Comparison of ENCODE assay signal across 17 cellular contexts in the genomic region with DNA sequence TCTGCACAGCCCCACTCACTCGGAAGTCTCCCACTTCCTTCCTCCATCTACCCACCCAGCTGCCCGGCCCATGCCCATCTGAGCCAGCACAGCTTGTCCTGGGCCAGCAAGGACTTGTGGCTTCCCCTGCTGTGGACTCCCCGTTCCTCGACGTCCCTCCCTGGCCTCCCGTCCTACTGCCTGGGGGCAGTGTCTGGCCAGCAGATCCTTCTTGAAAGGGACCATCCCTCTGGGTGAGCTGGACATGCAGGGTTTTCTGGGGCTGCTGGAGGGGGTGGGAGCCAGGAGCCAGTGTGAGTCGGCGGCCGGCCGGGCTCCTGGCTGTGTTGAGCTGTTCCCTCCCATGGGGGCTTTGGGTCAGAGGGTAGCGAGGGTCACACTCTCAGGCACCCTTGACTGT. TPM values are rescaled to one million over a fixed set of nuclear protein-coding genes. Genes with fewer than 3 reads are reported as not detected.
DNase-seq lines count a peak whose midpoint lies in the region; ATAC-seq and TF ChIP-seq lines count a peak whose summit lies in the region.
"Had no signal": no experiment of that assay in that cellular context is flagged by ENCODE, and none has a peak within 500 bp of the region (broad histone marks: within the 10 kb centered on the region; RNA-seq: fewer than 3 reads in every experiment).

No MANE protein-coding gene starts in this region.

- no peak for TF ChIP-seq CTCF in SK-N-SH (IDR thresholded peaks at IDR 0.05)

- no peak overlapping the region for H3K18ac ChIP-seq in mesenchymal stem cell (ENCODE audit: low read depth in 1 of 2, low read length in 2 of 2)

- H3K36me3 ChIP-seq in SK-N-SH (replicated peaks in 1 of 2; ENCODE audit: control insufficient read depth in 1 of 2, insufficient read depth in 2 of 2, low read length in 1 of 2) = peaks cover 0 to 3% of the 10 kb centered on the region in 2 experiments
- peaks cover 0 to 21% (median 4%) of the 10 kb centered on the region in 11 experiments; a peak in 8 of 22 replicates for H3K36me3 ChIP-seq in BLaER1 treated with 17β-estradiol and CSF1 and Interleukin-3, amounts not matched to agents 10 nM and 100 nM
- peaks cover 0 to 11% of the 10 kb centered on the region in 2 experiments for H3K36me3 ChIP-seq in mesenchymal stem cell (ENCODE audit: control insufficient read depth in 1 of 2, insufficient read depth in 2 of 2, low read depth in 1 of 2, low read length in 2 of 2)

- H3K79me1 ChIP-seq in mesenchymal stem cell (replicated peaks; ENCODE audit: low read length, poor library complexity, severe bottlenecking) = peaks cover 30% of the 10 kb centered on the region

- H2BK12ac ChIP-seq in mesenchymal stem cell (ENCODE audit: low read length in 2 of 2) = no peak overlapping the region

- no peak overlapping the region for H2BK15ac ChIP-seq in mesenchymal stem cell (ENCODE audit: low read depth, poor library complexity, severe bottlenecking)

- H3K14ac ChIP-seq in mesenchymal stem cell (ENCODE audit: low read length in 2 of 2) = no peak overlapping the region

- no peaks in the 10 kb centered on the region for H3K9me3 ChIP-seq in SK-N-SH
- H3K9me3 ChIP-seq in BLaER1 treated with 17β-estradiol and CSF1 and Interleukin-3, amounts not matched to agents 10 nM and 100 nM (replicated peaks in 1 of 11) = no peaks in the 10 kb centered on the region
- no peaks in the 10 kb centered on the region for H3K9me3 ChIP-seq in mesenchymal stem cell (ENCODE audit: control insufficient read depth, low read length)
- H3K9me3 ChIP-seq: A549, Caco-2 had no signal

- peak; percentile 55 for DNase-seq in SK-N-SH
- peak; percentile 19 for DNase-seq in dermis blood vessel endothelial cell
- no peak for DNase-seq in mesenchymal stem cell
- DNase-seq in ACHN = no peak
- DNase-seq: Caco-2; CD4-positive, alpha-beta T cell; HFFc6 had no signal

- H2AFZ ChIP-seq in SK-N-SH (ENCODE audit: low read depth) (no peak overlapping the region), mesenchymal stem cell (ENCODE audit: low read depth, low read length) (no peak overlapping the region)
- H2AFZ ChIP-seq: GM23338 had no signal

- H4K91ac ChIP-seq in mesenchymal stem cell (ENCODE audit: low read length) = peak overlapping the region; percentile 25

- peaks cover 34% of the 10 kb centered on the region for H4K20me1 ChIP-seq in SK-N-SH (ENCODE audit: insufficient read depth)
- H4K20me1 ChIP-seq in BLaER1 treated with 17β-estradiol and CSF1 and Interleukin-3, amounts not matched to agents 10 nM and 100 nM = peaks cover 79 to 100% (median 96%) of the 10 kb centered on the region in 11 experiments

- CTCF ChIA-PET in SK-N-SH (lab: Yijun Ruan, JAX) = no interaction called here

- no peak for TF ChIP-seq EP300 in SK-N-SH (IDR thresholded peaks at IDR 0.05; ENCODE audit: borderline replicate concordance in 1 of 2, low read depth in 1 of 2, low read length in 1 of 2)

- peaks cover 8% of the 10 kb centered on the region for H3F3A ChIP-seq in SK-N-SH (replicated peaks; ENCODE audit: insufficient read depth)

- H3K27ac ChIP-seq in SK-N-SH (ENCODE audit: low read depth in 2 of 2, low read length in 1 of 2) (no peak overlapping the region; a peak in 1 of 4 replicates), mesenchymal stem cell (ENCODE audit: low read length, poor library complexity, severe bottlenecking) (no peak overlapping the region)
- peak overlapping the region in 6 of 11 experiments; percentile 22 to 57 (median 41); a peak in 12 of 22 replicates for H3K27ac ChIP-seq in BLaER1 treated with 17β-estradiol and CSF1 and Interleukin-3, amounts not matched to agents 10 nM and 100 nM
- H3K27ac ChIP-seq: 22Rv1, A549, C4-2B, HL-60 had no signal

- H3K27me3 ChIP-seq in SK-N-SH (ENCODE audit: insufficient read depth) = no peaks in the 10 kb centered on the region
- no peaks in the 10 kb centered on the region for H3K27me3 ChIP-seq in BLaER1 treated with 17β-estradiol and CSF1 and Interleukin-3, amounts not matched to agents 10 nM and 100 nM
- H3K27me3 ChIP-seq in mesenchymal stem cell (ENCODE audit: control insufficient read depth in 1 of 2, insufficient read depth in 1 of 2, low read length in 2 of 2) = no peaks in the 10 kb centered on the region

- POLR2A ChIA-PET in SK-N-SH (lab: Yijun Ruan, JAX) = no interaction called here

- H2BK120ac ChIP-seq in mesenchymal stem cell (ENCODE audit: low read depth, low read length) = no peak overlapping the region

- H3K9ac ChIP-seq in SK-N-SH (no peak overlapping the region), mesenchymal stem cell (ENCODE audit: low read length) (no peak overlapping the region)
- peak overlapping the region; percentile 13 to 66 (median 50); a peak in 13 of 22 replicates for H3K9ac ChIP-seq in BLaER1 treated with 17β-estradiol and CSF1 and Interleukin-3, amounts not matched to agents 10 nM and 100 nM

- H3K4me2 ChIP-seq in SK-N-SH (no peak overlapping the region), mesenchymal stem cell (ENCODE audit: low read length, poor library complexity, severe bottlenecking) (no peak overlapping the region)
- H3K4me2 ChIP-seq in BLaER1 treated with 17β-estradiol and CSF1 and Interleukin-3, amounts not matched to agents 10 nM and 100 nM = peak overlapping the region; percentile 71 to 92 (median 87)
- H3K4me2 ChIP-seq: A549, GM23338 had no signal

- TF ChIP-seq RAD21 in SK-N-SH (IDR thresholded peaks at IDR 0.05; ENCODE audit: low read length) = no peak

- H3K4me3 ChIP-seq in SK-N-SH (ENCODE audit: low read depth in 2 of 2, low read length in 1 of 2) = no peak overlapping the region
- H3K4me3 ChIP-seq in BLaER1 treated with 17β-estradiol and CSF1 and Interleukin-3, amounts not matched to agents 10 nM and 100 nM = peak overlapping the region in 2 of 10 experiments; percentile 17 to 19; a peak in 1 of 20 replicates
- no peak overlapping the region for H3K4me3 ChIP-seq in mesenchymal stem cell (ENCODE audit: insufficient read depth in 1 of 2, low read depth in 1 of 2, low read length in 2 of 2)
- H3K4me3 ChIP-seq: A549, GM23338 had no signal

- H3K23ac ChIP-seq in mesenchymal stem cell (ENCODE audit: low read length in 2 of 2) = no peak overlapping the region

- ATAC-seq in SK-N-SH treated with all-trans-retinoic acid at 6 μM for 48 hours (no peak), HG03432 (IDR thresholded peaks at IDR 0.05; ENCODE audit: unreplicated experiment) (no peak), HG03469 (IDR thresholded peaks at IDR 0.05; ENCODE audit: unreplicated experiment) (no peak)
- ATAC-seq: A549, HCT116 had no signal

- in situ Hi-C loops in ACHN (cut with HindIII; ENCODE audit: low pct_ligation_motif_present, low pct_unique_long_range_greater_than_20kb, low sequenced_read_pairs) = no loop called here

- no peak overlapping the region for H3K4ac ChIP-seq in mesenchymal stem cell (ENCODE audit: low read depth in 1 of 2, low read length in 2 of 2)

- peaks cover 25% of the 10 kb centered on the region for H3K79me2 ChIP-seq in SK-N-SH (ENCODE audit: insufficient read depth)

- no peak overlapping the region for H2AK5ac ChIP-seq in mesenchymal stem cell (ENCODE audit: low read length, severe bottlenecking)

- H3K4me1 ChIP-seq in SK-N-SH (ENCODE audit: control insufficient read depth in 1 of 2, insufficient read depth in 2 of 2, low read depth in 1 of 2, low read length in 1 of 2) (peaks cover 0 to 29% of the 10 kb centered on the region in 2 experiments; a peak in 1 of 4 replicates), mesenchymal stem cell (ENCODE audit: control insufficient read depth, insufficient read depth, low read depth, low read length) (peaks cover 6% of the 10 kb centered on the region)
- H3K4me1 ChIP-seq in BLaER1 treated with 17β-estradiol and CSF1 and Interleukin-3, amounts not matched to agents 10 nM and 100 nM = peaks cover 41 to 63% (median 51%) of the 10 kb centered on the region in 10 experiments
- H3K4me1 ChIP-seq: A549, Caco-2 had no signal

- H2BK5ac ChIP-seq in mesenchymal stem cell (ENCODE audit: low read depth, low read length, poor library complexity, severe bottlenecking) = no peak overlapping the region

- H4K8ac ChIP-seq in mesenchymal stem cell (ENCODE audit: low read length) = no peak overlapping the region

- WGBS in SK-N-SH (ENCODE audit: low lambda C conversion rate) = 93% methylated on average over 11 of the region's 11 CpGs
- 90% methylated on average over 10 of the region's 11 CpGs for WGBS in mesenchymal stem cell

- H3K9me2 ChIP-seq in SK-N-SH = no peaks in the 10 kb centered on the region

TF ChIP-seq in SK-N-SH, 30 proteins besides CTCF, POLR2A, EP300 and RAD21 (continues in another document):
- no peak for TF ChIP-seq NFIC (IDR thresholded peaks at IDR 0.05; ENCODE audit: borderline replicate concordance)
- TF ChIP-seq SMC3 (IDR thresholded peaks at IDR 0.05; ENCODE audit: low read depth, low read length) = no peak
- no peak for TF ChIP-seq NRF1 (IDR thresholded peaks at IDR 0.05; ENCODE audit: low read depth, low read length)
- no peak for TF ChIP-seq FOSL2 (IDR thresholded peaks at IDR 0.05; ENCODE audit: borderline replicate concordance, low read depth)
- TF ChIP-seq JUND (IDR thresholded peaks at IDR 0.05) = no peak
- TF ChIP-seq TEAD4 (IDR thresholded peaks at IDR 0.05; ENCODE audit: borderline replicate concordance, insufficient read depth) = no peak
- TF ChIP-seq GABPA (IDR thresholded peaks at IDR 0.05; ENCODE audit: low read depth) = no peak
- TF ChIP-seq RCOR1 (IDR thresholded peaks at IDR 0.05; ENCODE audit: low read length) = no peak

TF ChIP-seq in SK-N-SH treated with all-trans-retinoic acid at 6 μM for 48 hours, 23 proteins besides CTCF, POLR2A, EP300 and RAD21 (continues in another document):
- TF ChIP-seq RARB (CRISPR knock-in tag; IDR thresholded peaks at IDR 0.05) = no peak
- no peak for TF ChIP-seq SNAI2 (CRISPR knock-in tag; IDR thresholded peaks at IDR 0.05)
- TF ChIP-seq POU6F1 (CRISPR knock-in tag; IDR thresholded peaks at IDR 0.05; ENCODE audit: borderline replicate concordance, low read depth) = no peak
- TF ChIP-seq BACH2 (CRISPR knock-in tag; IDR thresholded peaks at IDR 0.05; ENCODE audit: borderline replicate concordance) = no peak
- TF ChIP-seq OSR1 (CRISPR knock-in tag; IDR thresholded peaks at IDR 0.05) = no peak

RNA-seq across cellular contexts. Expression of gene CRTC1, which starts 26.7 kb away (rescaled TPM):
- polyA plus RNA-seq in SK-N-SH (2012; rRNA removed) = 2.2 and 5.0 TPM in 2 replicates
- 2.1 and 3.2 TPM in 2 replicates for polyA plus RNA-seq in SK-N-SH (2012; cell fraction: cytosol; rRNA removed)
- polyA plus RNA-seq in SK-N-SH (2012; cell fraction: nucleus; rRNA removed) = 21.9 and 27.2 TPM in 2 replicates
- total RNA-seq in dermis blood vessel endothelial cell = 1.2 and 1.8 TPM in 2 replicates
- 9.9 TPM for polyA plus RNA-seq in mesenchymal stem cell (2013, experiment 1 of 2)
- polyA plus RNA-seq in mesenchymal stem cell (2013, experiment 2 of 2) = 9.4 TPM

Comparison
In these comparisons a context has a peak if more than half of its experiments do, and no peak if none do; other contexts are left out.
1. DNase-seq: peak in SK-N-SH (single experiment) and dermis blood vessel endothelial cell (single experiment); none in mesenchymal stem cell (single experiment) and ACHN (single experiment).
2. H3K27ac ChIP-seq: peak in BLaER1 treated with 17β-estradiol and CSF1 and Interleukin-3, amounts not matched to agents 10 nM and 100 nM (6 of 11); none in SK-N-SH (0 of 2) and mesenchymal stem cell (single experiment).
3. H3K4me2 ChIP-seq: peak in BLaER1 treated with 17β-estradiol and CSF1 and Interleukin-3, amounts not matched to agents 10 nM and 100 nM (11 of 11); none in SK-N-SH (single experiment) and mesenchymal stem cell (single experiment).
4. H3K9ac ChIP-seq: peak in BLaER1 treated with 17β-estradiol and CSF1 and Interleukin-3, amounts not matched to agents 10 nM and 100 nM (11 of 11); none in SK-N-SH (single experiment) and mesenchymal stem cell (single experiment).